In genomic region chr12:96396914-96397313, GRCh38 we compare ENCODE assay signal across 1 cellular context.
TF ChIP-seq lines count a peak whose summit lies in the region.

No MANE protein-coding gene starts in this region.

TF ChIP-seq in GM23338, 12 proteins besides CTCF, POLR2A, EP300 and RAD21:
- no peak for TF ChIP-seq ZNF462 (CRISPR knock-in tag; IDR thresholded peaks at IDR 0.05)
